ENCODE assay signal across 18 cellular contexts in genomic region chr13:35599385-35599784, GRCh38.
DNase-seq lines count a peak whose midpoint lies in the region; ATAC-seq, FAIRE-seq and TF ChIP-seq lines count a peak whose summit lies in the region.
"Had no signal": no experiment of that assay in that cellular context is flagged by ENCODE, and none has a peak within 500 bp of the region (broad histone marks: within the 10 kb centered on the region; RNA-seq: fewer than 3 reads in every experiment).

No MANE protein-coding gene starts in this region.

- H3K56ac ChIP-seq in H1 (replicated peaks; ENCODE audit: insufficient read length, low read depth, low read length): no peak overlapping the region

- WGBS in H1 (ENCODE audit: extremely low coverage in 1 of 2, insufficient coverage in 1 of 2, insufficient read length in 1 of 2, insufficient replicate concordance in 2 of 2, low coverage in 1 of 2, low lambda C conversion rate in 2 of 2, missing lambda C conversion rate in 1 of 2), 2 experiments: 79% methylated on average over 2 of the region's 2 CpGs; no CpG with 5 or more reads in 1 of the 2 experiments
- 90 to 93% methylated on average over 2 of the region's 2 CpGs for WGBS in pancreas, 2 donors

- TF ChIP-seq POLR2A in H1 (IDR thresholded peaks at IDR 0.05; ENCODE audit: control extremely low read depth in 1 of 2, low read depth in 2 of 2, low read length in 2 of 2) (no peak), vagina (IDR thresholded peaks at IDR 0.05) (no peak)

- no peak overlapping the region for H4K8ac ChIP-seq in H1 (ENCODE audit: extremely low read depth, insufficient read depth, low read length)

- TF ChIP-seq CTCF in right atrium auricular region (IDR thresholded peaks at IDR 0.05) (no peak), H1 (IDR thresholded peaks at IDR 0.05; ENCODE audit: control extremely low read depth in 1 of 3, insufficient read depth in 1 of 3, low read depth in 1 of 3, low read length in 3 of 3) (no peak), keratinocyte (optimal IDR thresholded peaks at IDR 0.05 in 1 of 3, IDR thresholded peaks at IDR 0.05 in 1 of 3, conservative IDR thresholded peaks at IDR 0.05 in 1 of 3; ENCODE audit: extremely low read depth in 1 of 3, insufficient read depth in 2 of 3, low read length in 3 of 3) (no peak), vagina (IDR thresholded peaks at IDR 0.05) (no peak), pancreas (IDR thresholded peaks at IDR 0.05) (no peak)

- H3K23me2 ChIP-seq in H1 (ENCODE audit: low read depth, low read length): no peaks in the 10 kb centered on the region; the same call in 1 of the 2 replicates

- CTCF ChIA-PET in H1 (lab: Charles Lee; ENCODE audit: partially characterized antibody): interaction anchor here (0.5 to 2.0 kb wide), 4 partner anchors 8 to 32 kb away, joined by 3 to 7 read pairs (median 4); no protein-coding TSS in a partner anchor

- no peak overlapping the region for H3K14ac ChIP-seq in H1 (ENCODE audit: insufficient read length)

- ATAC-seq in Right ventricle myocardium superior (ENCODE audit: poor library complexity) (peak; percentile 44), pancreas (no peak)
- ATAC-seq: A549; left colon; stimulated activated memory B cell treated with anti-CD40 and anti-IgM and Interleukin-4, amounts not matched to agents 10 μg/mL and 1 μg/mL and 100 μg/mL, for 72 hours had no signal

- FAIRE-seq in H1 (lab: Jason Lieb, UNC) (peak; percentile 68), keratinocyte (lab: Jason Lieb, UNC) (no peak), pancreas (lab: Jason Lieb, UNC) (no peak)
- FAIRE-seq: A549, G401.6 had no signal

- H2AK5ac ChIP-seq in H1 (ENCODE audit: low read depth, low read length): no peak overlapping the region

- H3K36me3 ChIP-seq in right atrium auricular region: no peaks in the 10 kb centered on the region
- H3K36me3 ChIP-seq in H1 (ENCODE audit: control insufficient read depth in 2 of 4, insufficient read depth in 4 of 4, low read length in 3 of 4): no peaks in the 10 kb centered on the region
- H3K36me3 ChIP-seq in keratinocyte (ENCODE audit: control insufficient read depth in 2 of 2, extremely low read depth in 1 of 2, insufficient read depth in 2 of 2, low read length in 2 of 2): no peaks in the 10 kb centered on the region
- H3K36me3 ChIP-seq in vagina: no peaks in the 10 kb centered on the region
- H3K36me3 ChIP-seq in pancreas: no peaks in the 10 kb centered on the region

- TF ChIP-seq EP300 in H1 (IDR thresholded peaks at IDR 0.05; ENCODE audit: borderline replicate concordance in 1 of 2, low read depth in 2 of 2, low read length in 2 of 2): no peak

- POLR2A ChIA-PET in H1 (lab: Charles Lee; ENCODE audit: partially characterized antibody): no interaction called here

- intact Hi-C loops in Right ventricle myocardium superior (cut with DNase I): no loop called here
- intact Hi-C loops in vagina (cut with DNase I): no loop called here
- intact Hi-C loops in pancreas (cut with DNase I): no loop called here

- H2BK5ac ChIP-seq in H1 (ENCODE audit: low read depth, low read length): no peak overlapping the region; the same call in 1 of the 2 replicates

- H3K9me3 ChIP-seq in right atrium auricular region (no peaks in the 10 kb centered on the region), H1 (ENCODE audit: insufficient read depth in 2 of 2, low read depth in 1 of 2, low read length in 1 of 2) (no peaks in the 10 kb centered on the region), keratinocyte (ENCODE audit: control insufficient read depth, low read depth, low read length) (no peaks in the 10 kb centered on the region), vagina (no peaks in the 10 kb centered on the region), pancreas (no peaks in the 10 kb centered on the region)
- H3K9me3 ChIP-seq: A549 had no signal

- H4K5ac ChIP-seq in H1 (ENCODE audit: insufficient read length, low read depth, low read length): no peak overlapping the region

- no peak overlapping the region for H4K91ac ChIP-seq in H1 (replicated peaks; ENCODE audit: insufficient read length, low read length)

- H3K23ac ChIP-seq in H1 (ENCODE audit: insufficient read length): no peak overlapping the region

- no peaks in the 10 kb centered on the region for H4K20me1 ChIP-seq in H1 (replicated peaks in 1 of 2; ENCODE audit: control insufficient read depth in 1 of 2, insufficient read depth in 2 of 2, low read length in 2 of 2)
- no peaks in the 10 kb centered on the region for H4K20me1 ChIP-seq in keratinocyte (ENCODE audit: control insufficient read depth, extremely low read depth, insufficient read depth, low read length)

- H2AFZ ChIP-seq in H1 (ENCODE audit: low read length) (no peak overlapping the region), keratinocyte (ENCODE audit: control insufficient read depth, low read length) (peak overlapping the region; percentile 51)

- peak; percentile 37 for DNase-seq in Right ventricle myocardium superior
- no peak for DNase-seq in right atrium auricular region (ENCODE audit: low spot score)
- DNase-seq in H1 (ENCODE audit: low read depth in 1 of 2, low spot score in 2 of 2): no peak
- DNase-seq in keratinocyte (ENCODE audit: low read depth, low spot score): no peak
- DNase-seq in vagina (ENCODE audit: extremely low spot score in 2 of 2): no peak
- DNase-seq in NCI-H524 treated with DMSO at 0.1 percent for 48 hours (lab: John Stamatoyannopoulos, UW): no peak
- no peak for DNase-seq in pancreas
- no peak for DNase-seq in HUDEP-2 (lab: John Stamatoyannopoulos, UW; ENCODE audit: unreplicated experiment in 76 of 76)
- DNase-seq: activated gamma-delta T cell treated with Interleukin-2 at 50 U/mL for 16 hours; CD8-positive, alpha-beta memory T cell; glutamatergic neuron; left colon; NCI-H2227 treated with DMSO at 0.1 percent for 48 hours; nephron progenitor cell had no signal

- no peaks in the 10 kb centered on the region for H3K79me1 ChIP-seq in H1 (ENCODE audit: low read depth, low read length)

- H3K4me3 ChIP-seq in right atrium auricular region (no peak overlapping the region), H1 (ENCODE audit: extremely low read depth in 1 of 4, insufficient read depth in 2 of 4, low read depth in 3 of 4, low read length in 4 of 4) (no peak overlapping the region), keratinocyte (ENCODE audit: control insufficient read depth in 2 of 3, extremely low read depth in 1 of 3, insufficient read depth in 2 of 3, low read depth in 1 of 3, low read length in 3 of 3) (no peak overlapping the region), vagina (no peak overlapping the region), pancreas (no peak overlapping the region)
- H3K4me3 ChIP-seq: A549, SK-N-MC had no signal

- H2BK12ac ChIP-seq in H1 (ENCODE audit: low read depth, low read length): no peak overlapping the region; the same call in 1 of the 2 replicates

- H3K4me1 ChIP-seq in right atrium auricular region: peaks cover 0 to 17% of the 10 kb centered on the region in 2 donors
- peaks cover 0 to 4% (median 0%) of the 10 kb centered on the region in 4 experiments; a peak in 1 of 7 replicates for H3K4me1 ChIP-seq in H1 (replicated peaks in 1 of 4; ENCODE audit: control insufficient read depth in 3 of 4, insufficient read depth in 4 of 4, low read length in 3 of 4)
- H3K4me1 ChIP-seq in keratinocyte (ENCODE audit: control insufficient read depth, extremely low read depth, insufficient read depth, low read length): no peaks in the 10 kb centered on the region
- peaks cover 20% of the 10 kb centered on the region for H3K4me1 ChIP-seq in vagina
- H3K4me1 ChIP-seq in pancreas: no peaks in the 10 kb centered on the region
- H3K4me1 ChIP-seq: A549 had no signal

- H3K9me1 ChIP-seq in keratinocyte (ENCODE audit: control insufficient read depth, extremely low read depth, insufficient read depth, low read length): no peaks in the 10 kb centered on the region

- dilution Hi-C loops in keratinocyte (cut with MboI; ENCODE audit: extremely low pct_ligation_motif_present, low sequenced_read_pairs): no loop called here

- H3K27me3 ChIP-seq in right atrium auricular region: no peaks in the 10 kb centered on the region
- H3K27me3 ChIP-seq in H1 (replicated peaks in 1 of 4; ENCODE audit: control insufficient read depth in 3 of 4, extremely low read depth in 1 of 4, insufficient read depth in 3 of 4, low read length in 3 of 4): no peaks in the 10 kb centered on the region
- H3K27me3 ChIP-seq in keratinocyte (ENCODE audit: control insufficient read depth, extremely low read depth, insufficient read depth, low read length): no peaks in the 10 kb centered on the region
- no peaks in the 10 kb centered on the region for H3K27me3 ChIP-seq in vagina
- no peaks in the 10 kb centered on the region for H3K27me3 ChIP-seq in pancreas

- no peak overlapping the region for H2BK20ac ChIP-seq in H1 (ENCODE audit: low read length)

- H3K9ac ChIP-seq in H1 (replicated peaks in 1 of 4; ENCODE audit: extremely low read depth in 1 of 4, low read depth in 3 of 4, low read length in 3 of 4): no peak overlapping the region
- H3K9ac ChIP-seq in keratinocyte (ENCODE audit: control insufficient read depth, extremely low read depth, insufficient read depth, low read length): no peak overlapping the region

- no peak overlapping the region for H3K4ac ChIP-seq in H1 (replicated peaks; ENCODE audit: insufficient read length, low read depth, low read length)

- H3K18ac ChIP-seq in H1 (ENCODE audit: extremely low read depth, low read length): no peak overlapping the region

- H2BK15ac ChIP-seq in H1 (ENCODE audit: low read length): no peak overlapping the region

- H3K4me2 ChIP-seq in H1 (ENCODE audit: insufficient read depth in 1 of 2, low read depth in 2 of 2, low read length in 2 of 2) (no peak overlapping the region), keratinocyte (ENCODE audit: control insufficient read depth, extremely low read depth, insufficient read depth, low read depth, low read length) (no peak overlapping the region)
- H3K4me2 ChIP-seq: A549 had no signal

- H2BK120ac ChIP-seq in H1 (replicated peaks; ENCODE audit: low read depth, low read length): no peak overlapping the region

- H3K79me2 ChIP-seq in H1 (ENCODE audit: control insufficient read depth in 1 of 2, insufficient read depth in 2 of 2, low read length in 2 of 2): no peaks in the 10 kb centered on the region
- H3K79me2 ChIP-seq in keratinocyte (ENCODE audit: control insufficient read depth, insufficient read depth, low read length): no peaks in the 10 kb centered on the region

- no peak for TF ChIP-seq RAD21 in H1 (IDR thresholded peaks at IDR 0.05 in 1 of 2, conservative IDR thresholded peaks at IDR 0.05 in 1 of 2; ENCODE audit: low read depth in 2 of 2, low read length in 2 of 2)

- H3K27ac ChIP-seq in right atrium auricular region (no peak overlapping the region), H1 (ENCODE audit: low read depth, low read length) (no peak overlapping the region), keratinocyte (ENCODE audit: control insufficient read depth, insufficient read depth, low read length) (no peak overlapping the region), vagina (peak overlapping the region; percentile 25), pancreas (no peak overlapping the region)
- H3K27ac ChIP-seq: A549, SK-N-MC had no signal

TF ChIP-seq in H1, 55 proteins besides CTCF, POLR2A, EP300 and RAD21 (continues in another document):
- TF ChIP-seq BCL11A (IDR thresholded peaks at IDR 0.05; ENCODE audit: low read depth in 2 of 2, low read length in 2 of 2) (no peak), YY1 (IDR thresholded peaks at IDR 0.05; ENCODE audit: low read depth, low read length) (no peak), SRF (IDR thresholded peaks at IDR 0.05; ENCODE audit: low read depth, low read length) (no peak)
